8 cellular contexts compared by ENCODE assay signal in genomic region chr10:122051609-122052385, GRCh38.
DNase-seq lines count a peak whose midpoint lies in the region; ATAC-seq and TF ChIP-seq lines count a peak whose summit lies in the region.

No MANE protein-coding gene starts in this region.

- peak; percentile 60 for ATAC-seq in PC-3
- peak; percentile 61 for ATAC-seq in esophagus mucosa
- ATAC-seq in GM21723 (IDR thresholded peaks at IDR 0.05; ENCODE audit: unreplicated experiment), result no peak
- no peak for ATAC-seq in GM19395 (IDR thresholded peaks at IDR 0.05; ENCODE audit: unreplicated experiment)

- H3K14ac ChIP-seq in neuronal stem cell (ENCODE audit: low read length), result no peak overlapping the region

- DNase-seq in ELF-1 (ENCODE audit: low read depth, low spot score) (peak; percentile 92), PC-3 (peak; percentile 92), neuronal stem cell (ENCODE audit: low spot score) (peak; percentile 23), Kasumi-1 (lab: John Stamatoyannopoulos, UW) (no peak), NCI-H1694 (lab: John Stamatoyannopoulos, UW) (no peak)

- H3K4me1 ChIP-seq in PC-3 (ENCODE audit: insufficient read depth, low read length) (peaks cover 38% of the 10 kb centered on the region), neuronal stem cell (ENCODE audit: control insufficient read depth in 2 of 2, insufficient read depth in 1 of 2, low read depth in 1 of 2, low read length in 2 of 2) (peaks cover 5 to 8% of the 10 kb centered on the region in 2 donors)

- no peaks in the 10 kb centered on the region for H3K36me3 ChIP-seq in PC-3 (ENCODE audit: low read depth, low read length)
- no peaks in the 10 kb centered on the region for H3K36me3 ChIP-seq in neuronal stem cell (replicated peaks in 1 of 2; ENCODE audit: control insufficient read depth in 2 of 2, insufficient read depth in 2 of 2, low read length in 2 of 2)

- no peak overlapping the region for H3K18ac ChIP-seq in neuronal stem cell (ENCODE audit: low read length)

- H4K91ac ChIP-seq in neuronal stem cell (ENCODE audit: low read depth, low read length, poor library complexity), result no peak overlapping the region

- H3K4ac ChIP-seq in neuronal stem cell (ENCODE audit: low read length), result no peak overlapping the region

- no peak overlapping the region for H2AK5ac ChIP-seq in neuronal stem cell (ENCODE audit: low read depth, low read length)

- H3K4me2 ChIP-seq in PC-3 (ENCODE audit: low read length) (peak overlapping the region; percentile 51), neuronal stem cell (ENCODE audit: insufficient read depth, low read length, poor library complexity, severe bottlenecking) (no peak overlapping the region)

- intact Hi-C loops in PC-3 (cut with micrococcal nuclease), result loop anchor here (5.0 kb wide), 1 partner anchor 79 kb away; no protein-coding TSS in a partner anchor

- H3K4me3 ChIP-seq in PC-3 (ENCODE audit: low read length) (no peak overlapping the region), neuronal stem cell (ENCODE audit: low read length in 2 of 2) (no peak overlapping the region)

- H3K23ac ChIP-seq in neuronal stem cell (ENCODE audit: low read depth, low read length, poor library complexity), result no peak overlapping the region

- no peaks in the 10 kb centered on the region for H3K27me3 ChIP-seq in PC-3 (ENCODE audit: low read length)
- H3K27me3 ChIP-seq in neuronal stem cell (ENCODE audit: control insufficient read depth in 3 of 3, insufficient read depth in 3 of 3, low read depth in 1 of 3, low read length in 3 of 3), result no peaks in the 10 kb centered on the region

- POLR2A ChIA-PET in PC-3 (lab: Charles Lee; ENCODE audit: unreplicated experiment), result interaction anchor here (0.6 kb wide), 2 partner anchors 185 to 859 kb away, joined by 3 read pairs; partner anchors contain the start of gene FAM24A

- no peaks in the 10 kb centered on the region for H3K79me2 ChIP-seq in PC-3 (ENCODE audit: low read length)

- H4K8ac ChIP-seq in neuronal stem cell (ENCODE audit: low read depth, low read length), result no peak overlapping the region

- no CpG with 5 or more reads among the region's 2 CpGs for WGBS in neuronal stem cell (ENCODE audit: extremely low coverage in 2 of 2, insufficient read length in 2 of 2, insufficient replicate concordance in 1 of 2), 2 donors

- H3F3A ChIP-seq in PC-3 (ENCODE audit: low read length, unreplicated experiment), result no peaks in the 10 kb centered on the region

- H2AFZ ChIP-seq in PC-3 (ENCODE audit: low read length) (0 out of 2 replicates have a peak overlapping the region, but pooled peaks have one; percentile 43), neuronal stem cell (ENCODE audit: low read length) (peak overlapping the region; percentile 72)

- H3K79me1 ChIP-seq in neuronal stem cell (ENCODE audit: low read depth, low read length), result no peaks in the 10 kb centered on the region

- peak; percentile 83 for TF ChIP-seq CTCF in PC-3 (conservative IDR thresholded peaks at IDR 0.05; ENCODE audit: low read depth, low read length)

- BruUV-seq in PC-3 (replicated peaks; lab: Mats Ljungman, UMichigan), result no TSS peak

- no peak overlapping the region for H2BK15ac ChIP-seq in neuronal stem cell (ENCODE audit: low read length)

- H3K9me3 ChIP-seq in PC-3 (ENCODE audit: low read length) (no peaks in the 10 kb centered on the region), neuronal stem cell (replicated peaks in 1 of 2; ENCODE audit: control insufficient read depth in 2 of 2, insufficient read depth in 1 of 2, low read depth in 1 of 2, low read length in 2 of 2) (peaks cover 0 to 6% of the 10 kb centered on the region in 2 donors)

- H3K9me2 ChIP-seq in PC-3 (replicated peaks; ENCODE audit: low read length), result no peaks in the 10 kb centered on the region

- H2BK12ac ChIP-seq in neuronal stem cell (ENCODE audit: low read length), result no peak overlapping the region

- H3K27ac ChIP-seq in PC-3 (ENCODE audit: low read length), result peak overlapping the region; percentile 92
- no peak overlapping the region for H3K27ac ChIP-seq in neuronal stem cell (replicated peaks; ENCODE audit: low read length)

- CTCF ChIA-PET in PC-3 (lab: Charles Lee), result interaction anchor here (0.5 to 1.2 kb wide), 8 partner anchors 12 to 95 kb away, joined by 3 to 8 read pairs (median 5); no protein-coding TSS in a partner anchor

- peak overlapping the region; percentile 80 for H3K9ac ChIP-seq in PC-3 (ENCODE audit: low read length)
- H3K9ac ChIP-seq in neuronal stem cell (ENCODE audit: low read depth, low read length, poor library complexity), result no peak overlapping the region

- H2BK120ac ChIP-seq in neuronal stem cell (ENCODE audit: low read depth, low read length), result no peak overlapping the region

- H4K20me1 ChIP-seq in PC-3 (ENCODE audit: low read length), result no peaks in the 10 kb centered on the region

- H2BK5ac ChIP-seq in neuronal stem cell (ENCODE audit: low read length), result no peak overlapping the region

Comparison
In these comparisons a context has a peak if more than half of its experiments do, and no peak if none do; other contexts are left out.
1. DNase-seq: peak in ELF-1 (single experiment), PC-3 (single experiment) and neuronal stem cell (single experiment); none in Kasumi-1 (0 of 2) and NCI-H1694 (single experiment).
2. ATAC-seq: peak in PC-3 (single experiment) and esophagus mucosa (single experiment); none in GM21723 (single experiment) and GM19395 (single experiment).